Comparison of ENCODE assay signal across 1 cellular context in the genomic region with DNA sequence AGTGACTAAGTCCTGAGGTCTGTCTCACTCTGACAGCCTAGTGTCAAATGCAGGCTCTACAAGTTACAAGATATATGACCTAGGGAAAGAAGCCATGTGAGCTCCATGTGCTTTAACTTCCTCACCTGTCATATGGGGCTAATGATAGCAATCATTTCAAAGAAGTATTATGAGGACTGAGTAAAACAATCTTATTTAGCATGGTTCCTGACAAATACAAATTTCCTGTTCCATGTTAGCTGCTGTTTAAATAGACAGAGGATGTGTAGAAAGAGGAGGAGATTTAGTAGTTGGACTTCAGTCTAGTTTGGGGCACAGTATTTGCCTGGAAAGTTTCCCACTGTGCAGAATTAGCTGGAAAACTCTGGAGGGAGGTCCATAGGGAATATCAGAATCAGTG.
A peak's percentile ranks its signal among the peaks of the same experiment; 100 is the strongest.
TF ChIP-seq lines count a peak whose summit lies in the region.

No MANE protein-coding gene starts in this region.

TF ChIP-seq in HepG2, 621 proteins besides CTCF, POLR2A, EP300 and RAD21 (continued from another document and continues in another):
- no peak for TF ChIP-seq ZNF773 (CRISPR knock-in tag; IDR thresholded peaks at IDR 0.05; ENCODE audit: borderline replicate concordance)
- TF ChIP-seq, protein P1, sequence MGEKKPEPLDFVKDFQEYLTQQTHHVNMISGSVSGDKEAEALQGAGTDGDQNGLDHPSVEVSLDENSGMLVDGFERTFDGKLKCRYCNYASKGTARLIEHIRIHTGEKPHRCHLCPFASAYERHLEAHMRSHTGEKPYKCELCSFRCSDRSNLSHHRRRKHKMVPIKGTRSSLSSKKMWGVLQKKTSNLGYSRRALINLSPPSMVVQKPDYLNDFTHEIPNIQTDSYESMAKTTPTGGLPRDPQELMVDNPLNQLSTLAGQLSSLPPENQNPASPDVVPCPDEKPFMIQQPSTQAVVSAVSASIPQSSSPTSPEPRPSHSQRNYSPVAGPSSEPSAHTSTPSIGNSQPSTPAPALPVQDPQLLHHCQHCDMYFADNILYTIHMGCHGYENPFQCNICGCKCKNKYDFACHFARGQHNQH (CRISPR knock-in tag; IDR thresholded peaks at IDR 0.05), result no peak; the same call in 1 of the 2 replicates
- no peak for TF ChIP-seq TCF7L2 (IDR thresholded peaks at IDR 0.05; ENCODE audit: low read depth, low read length)
- TF ChIP-seq, protein P2, sequence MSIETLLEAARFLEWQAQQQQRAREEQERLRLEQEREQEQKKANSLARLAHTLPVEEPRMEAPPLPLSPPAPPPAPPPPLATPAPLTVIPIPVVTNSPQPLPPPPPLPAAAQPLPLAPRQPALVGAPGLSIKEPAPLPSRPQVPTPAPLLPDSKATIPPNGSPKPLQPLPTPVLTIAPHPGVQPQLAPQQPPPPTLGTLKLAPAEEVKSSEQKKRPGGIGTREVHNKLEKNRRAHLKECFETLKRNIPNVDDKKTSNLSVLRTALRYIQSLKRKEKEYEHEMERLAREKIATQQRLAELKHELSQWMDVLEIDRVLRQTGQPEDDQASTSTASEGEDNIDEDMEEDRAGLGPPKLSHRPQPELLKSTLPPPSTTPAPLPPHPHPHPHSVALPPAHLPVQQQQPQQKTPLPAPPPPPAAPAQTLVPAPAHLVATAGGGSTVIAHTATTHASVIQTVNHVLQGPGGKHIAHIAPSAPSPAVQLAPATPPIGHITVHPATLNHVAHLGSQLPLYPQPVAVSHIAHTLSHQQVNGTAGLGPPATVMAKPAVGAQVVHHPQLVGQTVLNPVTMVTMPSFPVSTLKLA (IDR thresholded peaks at IDR 0.05), result peak; percentile 78
- no peak for TF ChIP-seq PAF1 (CRISPR knock-in tag; IDR thresholded peaks at IDR 0.05)
- TF ChIP-seq HNRNPUL1 (IDR thresholded peaks at IDR 0.05; ENCODE audit: low read depth, low read length), result no peak
- peak; percentile 38; the same call in 1 of the 2 replicates for TF ChIP-seq MED13 (CRISPR knock-in tag; IDR thresholded peaks at IDR 0.05)
- TF ChIP-seq, protein P3, sequence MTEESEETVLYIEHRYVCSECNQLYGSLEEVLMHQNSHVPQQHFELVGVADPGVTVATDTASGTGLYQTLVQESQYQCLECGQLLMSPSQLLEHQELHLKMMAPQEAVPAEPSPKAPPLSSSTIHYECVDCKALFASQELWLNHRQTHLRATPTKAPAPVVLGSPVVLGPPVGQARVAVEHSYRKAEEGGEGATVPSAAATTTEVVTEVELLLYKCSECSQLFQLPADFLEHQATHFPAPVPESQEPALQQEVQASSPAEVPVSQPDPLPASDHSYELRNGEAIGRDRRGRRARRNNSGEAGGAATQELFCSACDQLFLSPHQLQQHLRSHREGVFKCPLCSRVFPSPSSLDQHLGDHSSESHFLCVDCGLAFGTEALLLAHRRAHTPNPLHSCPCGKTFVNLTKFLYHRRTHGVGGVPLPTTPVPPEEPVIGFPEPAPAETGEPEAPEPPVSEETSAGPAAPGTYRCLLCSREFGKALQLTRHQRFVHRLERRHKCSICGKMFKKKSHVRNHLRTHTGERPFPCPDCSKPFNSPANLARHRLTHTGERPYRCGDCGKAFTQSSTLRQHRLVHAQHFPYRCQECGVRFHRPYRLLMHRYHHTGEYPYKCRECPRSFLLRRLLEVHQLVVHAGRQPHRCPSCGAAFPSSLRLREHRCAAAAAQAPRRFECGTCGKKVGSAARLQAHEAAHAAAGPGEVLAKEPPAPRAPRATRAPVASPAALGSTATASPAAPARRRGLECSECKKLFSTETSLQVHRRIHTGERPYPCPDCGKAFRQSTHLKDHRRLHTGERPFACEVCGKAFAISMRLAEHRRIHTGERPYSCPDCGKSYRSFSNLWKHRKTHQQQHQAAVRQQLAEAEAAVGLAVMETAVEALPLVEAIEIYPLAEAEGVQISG (CRISPR knock-in tag; IDR thresholded peaks at IDR 0.05), result 0 out of 2 replicates have a peak, but pooled peaks have one; percentile 13
- TF ChIP-seq KLF16 (CRISPR knock-in tag; IDR thresholded peaks at IDR 0.05), result peak in 1 of 2 experiments; percentile 43; a peak in 1 of 4 replicates
- no peak for TF ChIP-seq BORCS8-MEF2B (CRISPR knock-in tag; IDR thresholded peaks at IDR 0.05)
- TF ChIP-seq, protein P4, sequence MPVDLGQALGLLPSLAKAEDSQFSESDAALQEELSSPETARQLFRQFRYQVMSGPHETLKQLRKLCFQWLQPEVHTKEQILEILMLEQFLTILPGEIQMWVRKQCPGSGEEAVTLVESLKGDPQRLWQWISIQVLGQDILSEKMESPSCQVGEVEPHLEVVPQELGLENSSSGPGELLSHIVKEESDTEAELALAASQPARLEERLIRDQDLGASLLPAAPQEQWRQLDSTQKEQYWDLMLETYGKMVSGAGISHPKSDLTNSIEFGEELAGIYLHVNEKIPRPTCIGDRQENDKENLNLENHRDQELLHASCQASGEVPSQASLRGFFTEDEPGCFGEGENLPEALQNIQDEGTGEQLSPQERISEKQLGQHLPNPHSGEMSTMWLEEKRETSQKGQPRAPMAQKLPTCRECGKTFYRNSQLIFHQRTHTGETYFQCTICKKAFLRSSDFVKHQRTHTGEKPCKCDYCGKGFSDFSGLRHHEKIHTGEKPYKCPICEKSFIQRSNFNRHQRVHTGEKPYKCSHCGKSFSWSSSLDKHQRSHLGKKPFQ (CRISPR knock-in tag; IDR thresholded peaks at IDR 0.05; ENCODE audit: insufficient replicate concordance), result no peak
- no peak for TF ChIP-seq ELF4 (CRISPR knock-in tag; IDR thresholded peaks at IDR 0.05; ENCODE audit: borderline replicate concordance)
- TF ChIP-seq, protein P5, sequence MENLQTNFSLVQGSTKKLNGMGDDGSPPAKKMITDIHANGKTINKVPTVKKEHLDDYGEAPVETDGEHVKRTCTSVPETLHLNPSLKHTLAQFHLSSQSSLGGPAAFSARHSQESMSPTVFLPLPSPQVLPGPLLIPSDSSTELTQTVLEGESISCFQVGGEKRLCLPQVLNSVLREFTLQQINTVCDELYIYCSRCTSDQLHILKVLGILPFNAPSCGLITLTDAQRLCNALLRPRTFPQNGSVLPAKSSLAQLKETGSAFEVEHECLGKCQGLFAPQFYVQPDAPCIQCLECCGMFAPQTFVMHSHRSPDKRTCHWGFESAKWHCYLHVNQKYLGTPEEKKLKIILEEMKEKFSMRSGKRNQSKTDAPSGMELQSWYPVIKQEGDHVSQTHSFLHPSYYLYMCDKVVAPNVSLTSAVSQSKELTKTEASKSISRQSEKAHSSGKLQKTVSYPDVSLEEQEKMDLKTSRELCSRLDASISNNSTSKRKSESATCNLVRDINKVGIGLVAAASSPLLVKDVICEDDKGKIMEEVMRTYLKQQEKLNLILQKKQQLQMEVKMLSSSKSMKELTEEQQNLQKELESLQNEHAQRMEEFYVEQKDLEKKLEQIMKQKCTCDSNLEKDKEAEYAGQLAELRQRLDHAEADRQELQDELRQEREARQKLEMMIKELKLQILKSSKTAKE (CRISPR knock-in tag; IDR thresholded peaks at IDR 0.05; ENCODE audit: borderline replicate concordance), result no peak
- TF ChIP-seq NFIB (CRISPR knock-in tag; IDR thresholded peaks at IDR 0.05; ENCODE audit: borderline replicate concordance), result no peak
- TF ChIP-seq SALL2 (CRISPR knock-in tag; IDR thresholded peaks at IDR 0.05), result peak; percentile 63; the same call in 1 of the 2 replicates
- no peak for TF ChIP-seq ZNF496 (CRISPR knock-in tag; IDR thresholded peaks at IDR 0.05; ENCODE audit: insufficient replicate concordance)
- TF ChIP-seq ZNF331 (CRISPR knock-in tag; IDR thresholded peaks at IDR 0.05), result peak; percentile 62; the same call in 1 of the 2 replicates
- no peak for TF ChIP-seq KDM3A (CRISPR knock-in tag; IDR thresholded peaks at IDR 0.05; ENCODE audit: low read depth)
- TF ChIP-seq PRPF4 (IDR thresholded peaks at IDR 0.05; ENCODE audit: low read depth, low read length, poor library complexity, severe bottlenecking), result no peak
- TF ChIP-seq, protein P6, sequence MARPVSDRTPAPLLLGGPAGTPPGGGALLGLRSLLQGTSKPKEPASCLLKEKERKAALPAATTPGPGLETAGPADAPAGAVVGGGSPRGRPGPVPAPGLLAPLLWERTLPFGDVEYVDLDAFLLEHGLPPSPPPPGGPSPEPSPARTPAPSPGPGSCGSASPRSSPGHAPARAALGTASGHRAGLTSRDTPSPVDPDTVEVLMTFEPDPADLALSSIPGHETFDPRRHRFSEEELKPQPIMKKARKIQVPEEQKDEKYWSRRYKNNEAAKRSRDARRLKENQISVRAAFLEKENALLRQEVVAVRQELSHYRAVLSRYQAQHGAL (CRISPR knock-in tag; IDR thresholded peaks at IDR 0.05; ENCODE audit: not compliant biosample characterization), result no peak
- TF ChIP-seq PRMT3 (CRISPR knock-in tag; IDR thresholded peaks at IDR 0.05; ENCODE audit: borderline replicate concordance, low read depth), result no peak
- TF ChIP-seq ZNF460 (CRISPR knock-in tag; IDR thresholded peaks at IDR 0.05; ENCODE audit: borderline replicate concordance), result no peak
- peak; percentile 67; the same call in 1 of the 2 replicates for TF ChIP-seq ARNT2 (CRISPR knock-in tag; IDR thresholded peaks at IDR 0.05; ENCODE audit: low read depth)
- TF ChIP-seq WIZ (CRISPR knock-in tag; IDR thresholded peaks at IDR 0.05), result no peak
- peak; percentile 86; the same call in 1 of the 2 replicates for TF ChIP-seq FOXJ3 (CRISPR knock-in tag; IDR thresholded peaks at IDR 0.05; ENCODE audit: borderline replicate concordance)
- TF ChIP-seq, protein P7, sequence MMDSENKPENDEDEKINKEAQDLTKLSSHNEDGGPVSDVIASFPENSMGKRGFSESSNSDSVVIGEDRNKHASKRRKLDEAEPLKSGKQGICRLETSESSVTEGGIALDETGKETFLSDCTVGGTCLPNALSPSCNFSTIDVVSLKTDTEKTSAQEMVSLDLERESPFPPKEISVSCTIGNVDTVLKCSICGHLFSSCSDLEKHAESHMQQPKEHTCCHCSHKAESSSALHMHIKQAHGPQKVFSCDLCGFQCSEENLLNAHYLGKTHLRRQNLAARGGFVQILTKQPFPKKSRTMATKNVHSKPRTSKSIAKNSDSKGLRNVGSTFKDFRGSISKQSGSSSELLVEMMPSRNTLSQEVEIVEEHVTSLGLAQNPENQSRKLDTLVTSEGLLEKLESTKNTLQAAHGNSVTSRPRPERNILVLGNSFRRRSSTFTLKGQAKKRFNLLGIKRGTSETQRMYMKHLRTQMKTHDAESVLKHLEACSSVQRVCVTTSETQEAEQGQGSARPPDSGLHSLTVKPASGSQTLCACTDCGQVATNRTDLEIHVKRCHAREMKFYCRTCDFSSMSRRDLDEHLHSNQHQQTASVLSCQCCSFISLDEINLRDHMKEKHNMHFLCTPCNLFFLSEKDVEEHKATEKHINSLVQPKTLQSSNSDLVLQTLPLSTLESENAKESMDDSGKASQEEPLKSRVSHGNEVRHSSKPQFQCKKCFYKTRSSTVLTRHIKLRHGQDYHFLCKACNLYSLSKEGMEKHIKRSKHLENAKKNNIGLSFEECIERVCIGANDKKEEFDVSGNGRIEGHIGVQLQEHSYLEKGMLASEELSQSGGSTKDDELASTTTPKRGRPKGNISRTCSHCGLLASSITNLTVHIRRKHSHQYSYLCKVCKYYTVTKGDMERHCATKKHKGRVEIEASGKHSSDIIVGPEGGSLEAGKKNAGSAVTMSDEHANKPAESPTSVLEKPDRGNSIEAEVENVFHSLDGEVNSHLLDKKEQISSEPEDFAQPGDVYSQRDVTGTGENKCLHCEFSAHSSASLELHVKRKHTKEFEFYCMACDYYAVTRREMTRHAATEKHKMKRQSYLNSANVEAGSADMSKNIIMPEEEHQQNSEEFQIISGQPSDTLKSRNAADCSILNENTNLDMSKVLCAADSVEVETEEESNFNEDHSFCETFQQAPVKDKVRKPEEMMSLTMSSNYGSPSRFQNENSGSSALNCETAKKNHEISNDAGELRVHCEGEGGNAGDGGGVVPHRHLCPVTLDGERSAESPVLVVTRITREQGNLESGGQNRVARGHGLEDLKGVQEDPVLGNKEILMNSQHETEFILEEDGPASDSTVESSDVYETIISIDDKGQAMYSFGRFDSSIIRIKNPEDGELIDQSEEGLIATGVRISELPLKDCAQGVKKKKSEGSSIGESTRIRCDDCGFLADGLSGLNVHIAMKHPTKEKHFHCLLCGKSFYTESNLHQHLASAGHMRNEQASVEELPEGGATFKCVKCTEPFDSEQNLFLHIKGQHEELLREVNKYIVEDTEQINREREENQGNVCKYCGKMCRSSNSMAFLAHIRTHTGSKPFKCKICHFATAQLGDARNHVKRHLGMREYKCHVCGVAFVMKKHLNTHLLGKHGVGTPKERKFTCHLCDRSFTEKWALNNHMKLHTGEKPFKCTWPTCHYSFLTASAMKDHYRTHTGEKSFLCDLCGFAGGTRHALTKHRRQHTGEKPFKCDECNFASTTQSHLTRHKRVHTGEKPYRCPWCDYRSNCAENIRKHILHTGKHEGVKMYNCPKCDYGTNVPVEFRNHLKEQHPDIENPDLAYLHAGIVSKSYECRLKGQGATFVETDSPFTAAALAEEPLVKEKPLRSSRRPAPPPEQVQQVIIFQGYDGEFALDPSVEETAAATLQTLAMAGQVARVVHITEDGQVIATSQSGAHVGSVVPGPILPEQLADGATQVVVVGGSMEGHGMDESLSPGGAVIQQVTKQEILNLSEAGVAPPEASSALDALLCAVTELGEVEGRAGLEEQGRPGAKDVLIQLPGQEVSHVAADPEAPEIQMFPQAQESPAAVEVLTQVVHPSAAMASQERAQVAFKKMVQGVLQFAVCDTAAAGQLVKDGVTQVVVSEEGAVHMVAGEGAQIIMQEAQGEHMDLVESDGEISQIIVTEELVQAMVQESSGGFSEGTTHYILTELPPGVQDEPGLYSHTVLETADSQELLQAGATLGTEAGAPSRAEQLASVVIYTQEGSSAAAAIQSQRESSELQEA (CRISPR knock-in tag; IDR thresholded peaks at IDR 0.05; ENCODE audit: not compliant biosample characterization), result no peak
- TF ChIP-seq SIN3B (IDR thresholded peaks at IDR 0.05; ENCODE audit: low read length), result no peak
- no peak; the same call in 1 of the 2 replicates for TF ChIP-seq KLF12 (CRISPR knock-in tag; IDR thresholded peaks at IDR 0.05; ENCODE audit: borderline replicate concordance)
- TF ChIP-seq, protein P8, sequence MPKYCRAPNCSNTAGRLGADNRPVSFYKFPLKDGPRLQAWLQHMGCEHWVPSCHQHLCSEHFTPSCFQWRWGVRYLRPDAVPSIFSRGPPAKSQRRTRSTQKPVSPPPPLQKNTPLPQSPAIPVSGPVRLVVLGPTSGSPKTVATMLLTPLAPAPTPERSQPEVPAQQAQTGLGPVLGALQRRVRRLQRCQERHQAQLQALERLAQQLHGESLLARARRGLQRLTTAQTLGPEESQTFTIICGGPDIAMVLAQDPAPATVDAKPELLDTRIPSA (CRISPR knock-in tag; IDR thresholded peaks at IDR 0.05; ENCODE audit: borderline replicate concordance), result no peak
- peak; percentile 87; the same call in 1 of the 2 replicates for TF ChIP-seq HMG20A (CRISPR knock-in tag; IDR thresholded peaks at IDR 0.05; ENCODE audit: borderline replicate concordance)
- TF ChIP-seq, protein P9, sequence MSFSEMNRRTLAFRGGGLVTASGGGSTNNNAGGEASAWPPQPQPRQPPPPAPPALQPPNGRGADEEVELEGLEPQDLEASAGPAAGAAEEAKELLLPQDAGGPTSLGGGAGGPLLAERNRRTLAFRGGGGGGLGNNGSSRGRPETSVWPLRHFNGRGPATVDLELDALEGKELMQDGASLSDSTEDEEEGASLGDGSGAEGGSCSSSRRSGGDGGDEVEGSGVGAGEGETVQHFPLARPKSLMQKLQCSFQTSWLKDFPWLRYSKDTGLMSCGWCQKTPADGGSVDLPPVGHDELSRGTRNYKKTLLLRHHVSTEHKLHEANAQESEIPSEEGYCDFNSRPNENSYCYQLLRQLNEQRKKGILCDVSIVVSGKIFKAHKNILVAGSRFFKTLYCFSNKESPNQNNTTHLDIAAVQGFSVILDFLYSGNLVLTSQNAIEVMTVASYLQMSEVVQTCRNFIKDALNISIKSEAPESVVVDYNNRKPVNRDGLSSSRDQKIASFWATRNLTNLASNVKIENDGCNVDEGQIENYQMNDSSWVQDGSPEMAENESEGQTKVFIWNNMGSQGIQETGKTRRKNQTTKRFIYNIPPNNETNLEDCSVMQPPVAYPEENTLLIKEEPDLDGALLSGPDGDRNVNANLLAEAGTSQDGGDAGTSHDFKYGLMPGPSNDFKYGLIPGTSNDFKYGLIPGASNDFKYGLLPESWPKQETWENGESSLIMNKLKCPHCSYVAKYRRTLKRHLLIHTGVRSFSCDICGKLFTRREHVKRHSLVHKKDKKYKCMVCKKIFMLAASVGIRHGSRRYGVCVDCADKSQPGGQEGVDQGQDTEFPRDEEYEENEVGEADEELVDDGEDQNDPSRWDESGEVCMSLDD (CRISPR knock-in tag; IDR thresholded peaks at IDR 0.05; ENCODE audit: borderline replicate concordance), result 0 out of 2 replicates have a peak, but pooled peaks have one; percentile 61
